9 cellular contexts compared by ENCODE assay signal in genomic region chr21:36630485-36631206, GRCh38.
DNase-seq lines count a peak whose midpoint lies in the region; ATAC-seq, FAIRE-seq and TF ChIP-seq lines count a peak whose summit lies in the region.
"Had no signal": no experiment of that assay in that cellular context is flagged by ENCODE, and none has a peak within 500 bp of the region (broad histone marks: within the 10 kb centered on the region; RNA-seq: fewer than 3 reads in every experiment).

No MANE protein-coding gene starts in this region.

- H3K4me2 ChIP-seq in endothelial cell of umbilical vein (ENCODE audit: insufficient read depth, low read length), result no peak overlapping the region

- TF ChIP-seq POLR2A in endothelial cell of umbilical vein (IDR thresholded peaks at IDR 0.05; ENCODE audit: low read depth, low read length), result no peak
- TF ChIP-seq POLR2A in thyroid gland (IDR thresholded peaks at IDR 0.05), result no peak

- H3K27me3 Mint-ChIP-seq in activated CD8-positive, alpha-beta T cell treated with anti-CD3 and anti-CD28 coated beads, Interleukin-2, amount 10 ng/mL, durations not matched to agents 7 days and 5 days (ENCODE audit: low read depth), result peaks cover 2% of the 10 kb centered on the region
- peaks cover 53% of the 10 kb centered on the region for H3K27me3 Mint-ChIP-seq in nephron progenitor cell (ENCODE audit: low read depth, poor library complexity)

- H3K9me1 ChIP-seq in endothelial cell of umbilical vein (replicated peaks; ENCODE audit: control insufficient read depth, extremely low read depth, insufficient read depth, low read length), result no peaks in the 10 kb centered on the region

- H3K36me3 ChIP-seq in endothelial cell of umbilical vein (ENCODE audit: control insufficient read depth in 2 of 2, extremely low read depth in 1 of 2, insufficient read depth in 2 of 2, low read length in 2 of 2), result no peaks in the 10 kb centered on the region
- H3K36me3 ChIP-seq in thyroid gland, result no peaks in the 10 kb centered on the region
- H3K36me3 ChIP-seq: ovary had no signal

- peak; percentile 78 for TF ChIP-seq CTCF in AG09309 (IDR thresholded peaks at IDR 0.05; ENCODE audit: control insufficient read depth, insufficient read depth, low read depth, low read length, missing control alignments)
- TF ChIP-seq CTCF in GM20000 (IDR thresholded peaks at IDR 0.05; ENCODE audit: extremely low read depth, missing control alignments), result peak; percentile 80
- peak; percentile 73 to 76 for TF ChIP-seq CTCF in endothelial cell of umbilical vein (IDR thresholded peaks at IDR 0.05; ENCODE audit: extremely low read depth in 1 of 2, insufficient read depth in 1 of 2, low read depth in 1 of 2, low read length in 2 of 2)
- TF ChIP-seq CTCF in nephron progenitor cell (IDR thresholded peaks at IDR 0.05), result peak; percentile 76
- TF ChIP-seq CTCF in thyroid gland (IDR thresholded peaks at IDR 0.05), result peak; percentile 29 to 79 (median 48)

- POLR2A ChIA-PET in activated CD8-positive, alpha-beta T cell treated with anti-CD3 and anti-CD28 coated beads, Interleukin-2, amount 10 ng/mL, durations not matched to agents 7 days and 5 days (lab: Charles Lee), result interaction anchor here (0.6 kb wide), 1 partner anchor 72 kb away, joined by 3 read pairs; no protein-coding TSS in a partner anchor
- POLR2A ChIA-PET in endothelial cell of umbilical vein (lab: Charles Lee), result no interaction called here

- no peaks in the 10 kb centered on the region for H3K36me3 Mint-ChIP-seq in activated CD8-positive, alpha-beta T cell treated with anti-CD3 and anti-CD28 coated beads, Interleukin-2, amount 10 ng/mL, durations not matched to agents 7 days and 5 days (ENCODE audit: low read depth)
- no peaks in the 10 kb centered on the region for H3K36me3 Mint-ChIP-seq in nephron progenitor cell (ENCODE audit: low read depth)

- dilution Hi-C loops in endothelial cell of umbilical vein (cut with MboI; ENCODE audit: extremely low pct_ligation_motif_present, low sequenced_read_pairs), result no loop called here

- no peak for DNase-seq in AG09309 (ENCODE audit: low read depth)
- peak; percentile 74 for DNase-seq in GM20000 (ENCODE audit: low spot score)
- peak; percentile 19 for DNase-seq in NCI-H774 (lab: John Stamatoyannopoulos, UW)
- peak; percentile 71 for DNase-seq in activated CD8-positive, alpha-beta T cell treated with anti-CD3 and anti-CD28 coated beads, Interleukin-2, amount 10 ng/mL, durations not matched to agents 7 days and 5 days
- DNase-seq in endothelial cell of umbilical vein (ENCODE audit: low read depth, low spot score), result peak; percentile 36
- DNase-seq in nephron progenitor cell, result peak; percentile 83
- peak; percentile 50 to 69 for DNase-seq in thyroid gland

- no peaks in the 10 kb centered on the region for H3K4me1 Mint-ChIP-seq in activated CD8-positive, alpha-beta T cell treated with anti-CD3 and anti-CD28 coated beads, Interleukin-2, amount 10 ng/mL, durations not matched to agents 7 days and 5 days (ENCODE audit: low read depth)
- H3K4me1 Mint-ChIP-seq in nephron progenitor cell, result peaks cover 17% of the 10 kb centered on the region

- H3K9me3 ChIP-seq in endothelial cell of umbilical vein (replicated peaks; ENCODE audit: control insufficient read depth, insufficient read depth, low read length) (no peaks in the 10 kb centered on the region), thyroid gland (no peaks in the 10 kb centered on the region)
- H3K9me3 ChIP-seq: ovary had no signal

- H4K20me1 ChIP-seq in endothelial cell of umbilical vein (replicated peaks; ENCODE audit: control insufficient read depth, extremely low read depth, insufficient read depth, low read length), result no peaks in the 10 kb centered on the region

- no peak overlapping the region for H3K9ac ChIP-seq in endothelial cell of umbilical vein (replicated peaks; ENCODE audit: extremely low read depth, insufficient read depth, low read length)

- no peak overlapping the region for H3K27ac Mint-ChIP-seq in activated CD8-positive, alpha-beta T cell treated with anti-CD3 and anti-CD28 coated beads, Interleukin-2, amount 10 ng/mL, durations not matched to agents 7 days and 5 days
- no peak overlapping the region for H3K27ac Mint-ChIP-seq in nephron progenitor cell

- ATAC-seq in activated CD8-positive, alpha-beta T cell treated with anti-CD3 and anti-CD28 coated beads, Interleukin-2, amount 10 ng/mL, durations not matched to agents 7 days and 5 days, result no peak
- no peak for ATAC-seq in GM19455 (IDR thresholded peaks at IDR 0.05; ENCODE audit: unreplicated experiment)

- no peaks in the 10 kb centered on the region for H3K9me3 Mint-ChIP-seq in activated CD8-positive, alpha-beta T cell treated with anti-CD3 and anti-CD28 coated beads, Interleukin-2, amount 10 ng/mL, durations not matched to agents 7 days and 5 days (ENCODE audit: insufficient read depth)
- H3K9me3 Mint-ChIP-seq in nephron progenitor cell, result peaks cover 8% of the 10 kb centered on the region

- intact Hi-C loops in endothelial cell of umbilical vein (cut with micrococcal nuclease), result loop anchor here (1.0 kb wide), 3 partner anchors 32 to 297 kb away; no protein-coding TSS in a partner anchor
- intact Hi-C loops in thyroid gland (cut with DNase I), result loop anchor here (10.0 kb wide), 1 partner anchor 294 kb away; no protein-coding TSS in a partner anchor

- H2AFZ ChIP-seq in endothelial cell of umbilical vein (ENCODE audit: low read depth, low read length), result no peak overlapping the region

- H3K27ac ChIP-seq in endothelial cell of umbilical vein (ENCODE audit: insufficient read depth, low read depth, low read length), result no peak overlapping the region
- H3K27ac ChIP-seq in thyroid gland, result no peak overlapping the region
- H3K27ac ChIP-seq: ovary had no signal

- H3K4me3 ChIP-seq in AG09309 (ENCODE audit: control insufficient read depth, low read depth, low read length) (no peak overlapping the region), endothelial cell of umbilical vein (replicated peaks in 1 of 3; ENCODE audit: insufficient read depth in 1 of 3, low read depth in 1 of 3, low read length in 3 of 3) (no peak overlapping the region), thyroid gland (replicated peaks in 1 of 3) (no peak overlapping the region)
- H3K4me3 ChIP-seq: ovary had no signal

- H3K4me3 Mint-ChIP-seq in activated CD8-positive, alpha-beta T cell treated with anti-CD3 and anti-CD28 coated beads, Interleukin-2, amount 10 ng/mL, durations not matched to agents 7 days and 5 days, result no peak overlapping the region
- no peak overlapping the region for H3K4me3 Mint-ChIP-seq in nephron progenitor cell

- CTCF ChIA-PET in activated CD8-positive, alpha-beta T cell treated with anti-CD3 and anti-CD28 coated beads, Interleukin-2, amount 10 ng/mL, durations not matched to agents 7 days and 5 days (lab: Charles Lee), result interaction anchor here (0.7 to 2.0 kb wide), 38 partner anchors 9 to 379 kb away, joined by 3 to 24 read pairs (median 3); partner anchors contain the start of gene RIPPLY3
- CTCF ChIA-PET in endothelial cell of umbilical vein (lab: Charles Lee), result interaction anchor here (0.5 to 3.2 kb wide), 95 partner anchors 8 to 379 kb away, joined by 3 to 107 read pairs (median 5); partner anchors contain the start of gene SIM2

- H3K4me1 ChIP-seq in endothelial cell of umbilical vein (ENCODE audit: control insufficient read depth, extremely low read depth, insufficient read depth, low read length) (no peaks in the 10 kb centered on the region), thyroid gland (no peaks in the 10 kb centered on the region)

- FAIRE-seq in endothelial cell of umbilical vein (lab: Jason Lieb, UNC), result peak; percentile 88

- H3K79me2 ChIP-seq in endothelial cell of umbilical vein (ENCODE audit: control insufficient read depth, insufficient read depth, low read length), result no peaks in the 10 kb centered on the region

- H3K27me3 ChIP-seq in endothelial cell of umbilical vein (ENCODE audit: control insufficient read depth in 2 of 2, insufficient read depth in 2 of 2, low read length in 2 of 2) (peaks cover 12 to 13% of the 10 kb centered on the region in 2 experiments), thyroid gland (no peaks in the 10 kb centered on the region)
- H3K27me3 ChIP-seq: ovary had no signal

- WGBS in thyroid gland, 2 donors, result 48 to 53% methylated on average over 18 to 19 of the region's 19 CpGs

- no TSS peak for BruUV-seq in endothelial cell of umbilical vein (replicated peaks; lab: Mats Ljungman, UMichigan)

TF ChIP-seq in endothelial cell of umbilical vein, 7 proteins besides CTCF, POLR2A, EP300 and RAD21:
- no peak for TF ChIP-seq EZH2 (IDR thresholded peaks at IDR 0.05; ENCODE audit: borderline replicate concordance, low read depth, low read length, severe bottlenecking)
